28 cellular contexts compared by ENCODE assay signal in the genomic region with DNA sequence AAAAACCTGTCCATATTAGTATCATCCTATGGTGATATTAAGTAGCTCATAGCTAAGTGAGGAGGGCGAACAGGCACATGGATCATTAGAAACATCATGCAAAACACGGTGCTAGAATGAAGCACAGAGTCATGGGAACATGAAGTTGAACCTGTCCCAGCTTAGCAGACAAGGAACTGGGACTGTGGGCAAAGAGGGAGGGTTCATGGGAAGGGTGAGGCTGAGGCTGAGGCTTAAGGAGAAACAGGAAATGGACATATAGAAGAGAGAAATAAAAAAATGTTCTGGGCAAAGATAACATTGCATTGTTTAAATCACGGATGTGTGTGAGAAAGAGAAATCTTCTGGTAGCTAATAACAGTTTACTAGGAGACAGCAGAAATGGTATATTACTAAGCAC.
"Had no signal": no experiment of that assay in that cellular context is flagged by ENCODE, and none has a peak within 500 bp of the region (broad histone marks: within the 10 kb centered on the region; RNA-seq: fewer than 3 reads in every experiment).

No MANE protein-coding gene starts in this region.

- H3K36me3 Mint-ChIP-seq: naive thymus-derived CD8-positive, alpha-beta T cell; natural killer cell treated with Interleukin-12 subunit alpha and Interleukin-12 subunit beta and Interleukin-15 and Interleukin-18, amount 100 ng/mL, for 72 hours; neural progenitor cell; stimulated activated effector memory CD8-positive, alpha-beta T cell treated with anti-CD3 and anti-CD28 coated beads, Interleukin-12 subunit alpha, Interleukin-12 subunit beta, amount 100 ng/mL, for 72 hours had no signal

- H3K27me3 ChIP-seq: neural progenitor cell, ovary, right lobe of liver, sigmoid colon, suprapubic skin, testis, tibial nerve, upper lobe of left lung, vagina had no signal

- H3K27ac ChIP-seq: neural progenitor cell, ovary, parathyroid adenoma, psoas muscle, right lobe of liver, sigmoid colon, suprapubic skin, testis, tibial nerve, upper lobe of left lung, vagina had no signal

- H3K9me3 Mint-ChIP-seq: naive thymus-derived CD8-positive, alpha-beta T cell; neural progenitor cell; stimulated activated effector memory CD8-positive, alpha-beta T cell treated with anti-CD3 and anti-CD28 coated beads, Interleukin-12 subunit alpha, Interleukin-12 subunit beta, amount 100 ng/mL, for 72 hours; stimulated activated naive CD8-positive, alpha-beta T cell treated with anti-CD3 and anti-CD28 coated beads, Interleukin-15, amount 100 ng/mL, for 72 hours had no signal

- ATAC-seq: naive thymus-derived CD8-positive, alpha-beta T cell; natural killer cell treated with Interleukin-12 subunit alpha and Interleukin-12 subunit beta and Interleukin-15 and Interleukin-18, amount 100 ng/mL, for 72 hours; psoas muscle; right cardiac atrium; right lobe of liver; stimulated activated effector memory CD8-positive, alpha-beta T cell treated with anti-CD3 and anti-CD28 coated beads, Interleukin-12 subunit alpha, Interleukin-12 subunit beta, amount 100 ng/mL, for 72 hours; stimulated activated naive CD8-positive, alpha-beta T cell treated with anti-CD3 and anti-CD28 coated beads, Interleukin-15, amount 100 ng/mL, for 72 hours; stimulated activated naive CD8-positive, alpha-beta T cell treated with anti-CD3 and anti-CD28 coated beads, Interleukin-15, Interleukin-2, amounts not matched to agents 100 U/mL and 50 U/mL, for 24 hours had no signal

- H3K4me1 ChIP-seq: neural progenitor cell, parathyroid adenoma, psoas muscle, right lobe of liver, sigmoid colon, suprapubic skin, upper lobe of left lung, vagina had no signal

- H3K4me3 ChIP-seq: neural progenitor cell, ovary, psoas muscle, right lobe of liver, sigmoid colon, suprapubic skin, testis, tibial nerve, upper lobe of left lung, vagina had no signal

- H3K4me1 Mint-ChIP-seq: naive thymus-derived CD8-positive, alpha-beta T cell; stimulated activated effector memory CD8-positive, alpha-beta T cell treated with anti-CD3 and anti-CD28 coated beads, Interleukin-12 subunit alpha, Interleukin-12 subunit beta, amount 100 ng/mL, for 72 hours; stimulated activated naive CD8-positive, alpha-beta T cell treated with anti-CD3 and anti-CD28 coated beads, Interleukin-15, amount 100 ng/mL, for 72 hours had no signal

- H3K4me3 Mint-ChIP-seq: naive thymus-derived CD8-positive, alpha-beta T cell; natural killer cell treated with Interleukin-12 subunit alpha and Interleukin-12 subunit beta and Interleukin-15 and Interleukin-18, amount 100 ng/mL, for 72 hours; neural progenitor cell; stimulated activated effector memory CD8-positive, alpha-beta T cell treated with anti-CD3 and anti-CD28 coated beads, Interleukin-12 subunit alpha, Interleukin-12 subunit beta, amount 100 ng/mL, for 72 hours; stimulated activated naive CD8-positive, alpha-beta T cell treated with anti-CD3 and anti-CD28 coated beads, Interleukin-15, amount 100 ng/mL, for 72 hours had no signal

- H3K27ac Mint-ChIP-seq: natural killer cell treated with Interleukin-12 subunit alpha and Interleukin-12 subunit beta and Interleukin-15 and Interleukin-18, amount 100 ng/mL, for 72 hours; neural progenitor cell; progenitor cell of endocrine pancreas; stimulated activated effector memory CD8-positive, alpha-beta T cell treated with anti-CD3 and anti-CD28 coated beads, Interleukin-12 subunit alpha, Interleukin-12 subunit beta, amount 100 ng/mL, for 72 hours; stimulated activated naive CD8-positive, alpha-beta T cell treated with anti-CD3 and anti-CD28 coated beads, Interleukin-15, amount 100 ng/mL, for 72 hours had no signal

- H3K9me3 ChIP-seq: ovary, psoas muscle, right lobe of liver, sigmoid colon, suprapubic skin, testis, tibial nerve, upper lobe of left lung, vagina had no signal

- H3K36me3 ChIP-seq: neural progenitor cell, ovary, right lobe of liver, sigmoid colon, suprapubic skin, tibial nerve, upper lobe of left lung, vagina had no signal

- DNase-seq: naive thymus-derived CD8-positive, alpha-beta T cell; occipital lobe; ovary; posterior cingulate gyrus; psoas muscle; right cardiac atrium; right lobe of liver; sigmoid colon; small intestine; stimulated activated CD4-positive, alpha-beta T cell treated with anti-CD3 and anti-CD28 coated beads, Interleukin-15, amount 100 ng/mL, for 24 hours; stimulated activated CD4-positive, alpha-beta T cell treated with anti-CD3 and anti-CD28 coated beads, Interleukin-2, amount 100 ng/mL, for 24 hours; stimulated activated CD4-positive, alpha-beta T cell treated with anti-CD3 and anti-CD28 coated beads, Interleukin-2, amount 100 ng/mL, for 48 hours; stimulated activated CD4-positive, alpha-beta T cell treated with anti-CD3 and anti-CD28 coated beads, Interleukin-4, amount 100 ng/mL, for 24 hours; stimulated activated naive CD4-positive, alpha-beta T cell; stimulated activated naive CD8-positive, alpha-beta T cell treated with anti-CD3 and anti-CD28 coated beads, Interleukin-15, amount 100 ng/mL, for 72 hours; stimulated activated naive CD8-positive, alpha-beta T cell treated with anti-CD3 and anti-CD28 coated beads, Interleukin-15, Interleukin-2, amounts not matched to agents 100 U/mL and 50 U/mL, for 24 hours; substantia nigra; testis; trophoblast cell; upper lobe of left lung had no signal
